In genomic region chr3:177523991-177524438, GRCh38 we compare ENCODE assay signal across 14 cellular contexts.
DNase-seq lines count a peak whose midpoint lies in the region; ATAC-seq and TF ChIP-seq lines count a peak whose summit lies in the region.
"Had no signal": no experiment of that assay in that cellular context is flagged by ENCODE, and none has a peak within 500 bp of the region (broad histone marks: within the 10 kb centered on the region; RNA-seq: fewer than 3 reads in every experiment).

No MANE protein-coding gene starts in this region.

- 15 to 22% methylated on average over 4 of the region's 4 CpGs for WGBS in body of pancreas, 2 donors
- WGBS in right lobe of liver (ENCODE audit: insufficient coverage, low coverage, low lambda C conversion rate, missing lambda C conversion rate): 55% methylated on average over 4 of the region's 4 CpGs

- peak; percentile 64 for ATAC-seq in body of pancreas
- ATAC-seq in right lobe of liver: peak in 3 of 4 donors; percentile 54 to 65 (median 58)
- no peak for ATAC-seq in HG03039 (IDR thresholded peaks at IDR 0.05; ENCODE audit: unreplicated experiment)
- no peak for ATAC-seq in HG02571 (IDR thresholded peaks at IDR 0.05; ENCODE audit: unreplicated experiment)
- ATAC-seq: esophagus mucosa had no signal

- H3K36me3 Mint-ChIP-seq in glutamatergic neuron (ENCODE audit: unreplicated experiment): peaks cover 4% of the 10 kb centered on the region
- H3K36me3 Mint-ChIP-seq in progenitor cell of endocrine pancreas (ENCODE audit: insufficient read depth): peaks cover 3% of the 10 kb centered on the region

- H3K4me3 ChIP-seq in body of pancreas (no peak overlapping the region), right lobe of liver (no peak overlapping the region)

- DNase-seq in COLO668 (lab: John Stamatoyannopoulos, UW; ENCODE audit: unreplicated experiment) (peak; percentile 9), NCI-H146 treated with DMSO at 0.1 percent for 48 hours (lab: John Stamatoyannopoulos, UW; ENCODE audit: unreplicated experiment) (peak; percentile 73), body of pancreas (no peak), right lobe of liver (no peak), glutamatergic neuron (no peak), progenitor cell of endocrine pancreas (ENCODE audit: low spot score, unreplicated experiment) (no peak)
- DNase-seq: activated T-cell treated with anti-CD3 and anti-CD28 coated beads, Interleukin-2, amount 50 U/mL, for 24 hours; AML-193; NCI-H1417 treated with DMSO at 0.1 percent for 48 hours; RPMI8226 had no signal

- intact Hi-C loops in body of pancreas (cut with DNase I): no loop called here
- intact Hi-C loops in right lobe of liver (cut with DNase I): no loop called here

- H3K27ac ChIP-seq in body of pancreas: peak overlapping the region; percentile 2 to 45 (median 30)
- no peak overlapping the region for H3K27ac ChIP-seq in right lobe of liver
- H3K27ac ChIP-seq: VCaP had no signal

- H3K36me3 ChIP-seq in body of pancreas (replicated peaks in 1 of 2; ENCODE audit: insufficient read depth in 1 of 2, low read depth in 2 of 2) (no peaks in the 10 kb centered on the region), right lobe of liver (no peaks in the 10 kb centered on the region)

- H3K4me1 ChIP-seq in body of pancreas (peaks cover 36% of the 10 kb centered on the region), right lobe of liver (peaks cover 0 to 8% (median 0%) of the 10 kb centered on the region in 4 donors)

- TF ChIP-seq POLR2A in body of pancreas (IDR thresholded peaks at IDR 0.05) (no peak), right lobe of liver (IDR thresholded peaks at IDR 0.05) (no peak)

- H3K9me3 ChIP-seq in body of pancreas: no peaks in the 10 kb centered on the region
- H3K9me3 ChIP-seq in right lobe of liver: no peaks in the 10 kb centered on the region

- H3K4me1 Mint-ChIP-seq in glutamatergic neuron (ENCODE audit: low read depth, unreplicated experiment): peaks cover 4% of the 10 kb centered on the region
- peaks cover 37% of the 10 kb centered on the region for H3K4me1 Mint-ChIP-seq in progenitor cell of endocrine pancreas (ENCODE audit: low read depth)

- H3K4me3 Mint-ChIP-seq in glutamatergic neuron (ENCODE audit: unreplicated experiment) (no peak overlapping the region), progenitor cell of endocrine pancreas (ENCODE audit: low read depth) (no peak overlapping the region)
- H3K4me3 Mint-ChIP-seq: activated T-cell treated with anti-CD3 and anti-CD28 coated beads, Interleukin-2, amount 50 U/mL, for 24 hours had no signal

- H3K27me3 Mint-ChIP-seq in glutamatergic neuron (ENCODE audit: unreplicated experiment) (no peaks in the 10 kb centered on the region), progenitor cell of endocrine pancreas (no peaks in the 10 kb centered on the region)
- H3K27me3 Mint-ChIP-seq: activated T-cell treated with anti-CD3 and anti-CD28 coated beads, Interleukin-2, amount 50 U/mL, for 24 hours had no signal

- peaks cover 3% of the 10 kb centered on the region for H3K9me3 Mint-ChIP-seq in glutamatergic neuron (ENCODE audit: unreplicated experiment)
- peaks cover 9% of the 10 kb centered on the region for H3K9me3 Mint-ChIP-seq in progenitor cell of endocrine pancreas (ENCODE audit: low read depth)

- H3K27me3 ChIP-seq in body of pancreas (no peaks in the 10 kb centered on the region), right lobe of liver (no peaks in the 10 kb centered on the region)

- TF ChIP-seq CTCF in body of pancreas (IDR thresholded peaks at IDR 0.05): no peak
- TF ChIP-seq CTCF in right lobe of liver (IDR thresholded peaks at IDR 0.05): no peak
- TF ChIP-seq CTCF in glutamatergic neuron (IDR thresholded peaks at IDR 0.05; ENCODE audit: partially characterized antibody, unreplicated experiment): no peak
- no peak for TF ChIP-seq CTCF in progenitor cell of endocrine pancreas (IDR thresholded peaks at IDR 0.05; ENCODE audit: unreplicated experiment)

- H3K27ac Mint-ChIP-seq in glutamatergic neuron (ENCODE audit: unreplicated experiment): no peak overlapping the region
- H3K27ac Mint-ChIP-seq in progenitor cell of endocrine pancreas: no peak overlapping the region
- H3K27ac Mint-ChIP-seq: activated T-cell treated with anti-CD3 and anti-CD28 coated beads, Interleukin-2, amount 50 U/mL, for 24 hours had no signal

Comparison
In these comparisons a context has a peak if more than half of its experiments do, and no peak if none do; other contexts are left out.
1. DNase-seq: peak in COLO668 (single experiment) and NCI-H146 treated with DMSO at 0.1 percent for 48 hours (single experiment); none in body of pancreas (0 of 4), right lobe of liver (0 of 3), glutamatergic neuron (single experiment) and progenitor cell of endocrine pancreas (single experiment).
2. ATAC-seq: peak in body of pancreas (single experiment) and right lobe of liver (3 of 4); none in HG03039 (single experiment) and HG02571 (single experiment).
3. H3K27ac ChIP-seq: peak in body of pancreas (4 of 4); none in right lobe of liver (0 of 3).